Comparison of ENCODE assay signal across 13 cellular contexts in the genomic region with DNA sequence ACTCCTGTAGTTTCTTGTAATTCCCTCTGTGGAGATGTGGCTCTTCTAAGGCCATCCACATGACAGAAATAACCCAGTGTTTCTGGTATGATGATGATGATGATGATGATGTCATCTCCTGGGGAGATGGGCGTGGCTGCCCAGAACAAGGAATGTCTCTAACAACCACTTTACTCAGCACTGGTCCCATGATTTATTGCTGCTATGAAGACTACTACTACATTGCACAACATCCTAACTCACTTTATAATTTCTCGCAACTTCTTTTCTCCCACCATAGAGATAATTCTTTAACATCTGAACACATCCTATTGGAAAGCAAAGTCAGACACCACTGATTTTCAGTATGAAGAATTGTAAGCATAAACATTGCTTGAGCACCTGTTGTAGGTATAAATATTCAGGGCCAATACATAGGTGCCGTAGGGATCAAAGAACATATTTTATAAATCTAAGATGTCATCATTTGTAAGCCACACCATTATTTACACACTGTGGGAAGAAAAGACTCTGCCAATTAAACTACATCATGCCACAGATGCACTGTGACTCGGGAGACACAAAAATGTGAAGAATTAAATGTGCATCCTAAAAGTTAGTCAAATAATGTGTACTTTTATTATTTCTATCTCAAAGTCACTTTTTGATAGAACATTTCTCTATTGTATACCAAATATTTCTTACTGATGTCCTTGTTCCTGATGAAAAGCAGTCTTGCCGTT. TPM values are rescaled to one million over a fixed set of nuclear protein-coding genes. Genes with fewer than 3 reads are reported as not detected.
A peak's percentile ranks its signal among the peaks of the same experiment; 100 is the strongest.
DNase-seq lines count a peak whose midpoint lies in the region; ATAC-seq, FAIRE-seq and TF ChIP-seq lines count a peak whose summit lies in the region.
"Had no signal": no experiment of that assay in that cellular context is flagged by ENCODE, and none has a peak within 500 bp of the region (broad histone marks: within the 10 kb centered on the region; RNA-seq: fewer than 3 reads in every experiment).

No MANE protein-coding gene starts in this region.

- no peak for TF ChIP-seq RAD21 in IMR-90 (IDR thresholded peaks at IDR 0.05; ENCODE audit: low read length)

- H2AK9ac ChIP-seq in IMR-90 (replicated peaks; ENCODE audit: low read depth, low read length, poor library complexity), result no peak overlapping the region

- TF ChIP-seq POLR2A in IMR-90 (IDR thresholded peaks at IDR 0.05; ENCODE audit: low read depth, low read length), result no peak

- H3K79me2 ChIP-seq in astrocyte (ENCODE audit: insufficient read depth, low read length), result no peaks in the 10 kb centered on the region

- WGBS in IMR-90 (ENCODE audit: extremely low coverage in 2 of 2, insufficient read length in 1 of 2), 2 experiments, result 100% methylated on average over 1 of the region's 5 CpGs; no CpG with 5 or more reads in 1 of the 2 experiments

- no peak overlapping the region for H4K91ac ChIP-seq in IMR-90 (ENCODE audit: insufficient read depth, low read depth, low read length)

- H3K56ac ChIP-seq in IMR-90 (ENCODE audit: extremely low read depth, insufficient read depth, low read length), result no peak overlapping the region

- TF ChIP-seq CTCF in IMR-90 (conservative IDR thresholded peaks at IDR 0.05; ENCODE audit: low read depth, low read length) (no peak), astrocyte (IDR thresholded peaks at IDR 0.05; ENCODE audit: insufficient read depth, low read depth, low read length) (no peak)

- no peak overlapping the region for H4K5ac ChIP-seq in IMR-90 (ENCODE audit: low read depth, low read length)

- H2AK5ac ChIP-seq in IMR-90 (ENCODE audit: low read depth, low read length), result no peak overlapping the region

- dilution Hi-C loops in IMR-90 (cut with HindIII; ENCODE audit: low sequenced_read_pairs, unreplicated experiment), result no loop called here

- H2AFZ ChIP-seq in IMR-90 (replicated peaks; ENCODE audit: low read length, poor library complexity) (no peak overlapping the region), astrocyte (ENCODE audit: low read depth, low read length) (no peak overlapping the region)

- H3K27me3 ChIP-seq in IMR-90 (ENCODE audit: control insufficient read depth, insufficient read depth, low read length) (no peaks in the 10 kb centered on the region), astrocyte (ENCODE audit: insufficient read depth, low read length) (no peaks in the 10 kb centered on the region)

- no peak overlapping the region for H3K23ac ChIP-seq in IMR-90 (ENCODE audit: low read depth, low read length)

- H3K4me3 ChIP-seq in IMR-90 (ENCODE audit: insufficient read depth, low read depth, low read length) (no peak overlapping the region), astrocyte (ENCODE audit: insufficient read depth, low read depth, low read length) (no peak overlapping the region)

- no peaks in the 10 kb centered on the region; the same call in 1 of the 2 replicates for H3K4me1 ChIP-seq in IMR-90 (ENCODE audit: control insufficient read depth, insufficient read depth, low read length)
- H3K4me1 ChIP-seq in astrocyte (ENCODE audit: insufficient read depth, low read length), result peaks cover 13% of the 10 kb centered on the region

- no TSS peak for BruUV-seq in IMR-90 (replicated peaks; lab: Mats Ljungman, UMichigan)

- no peak overlapping the region for H2BK5ac ChIP-seq in IMR-90 (ENCODE audit: low read depth, low read length, poor library complexity, severe bottlenecking)

- no peak overlapping the region for H2BK20ac ChIP-seq in IMR-90 (ENCODE audit: low read depth, low read length)

- no peak overlapping the region; the same call in 2 of the 3 replicates for H2BK15ac ChIP-seq in IMR-90 (ENCODE audit: low read depth, low read length)

- H3K4me2 ChIP-seq in IMR-90 (ENCODE audit: low read depth, low read length) (no peak overlapping the region), astrocyte (ENCODE audit: low read length) (no peak overlapping the region)

- peak; percentile 46 for ATAC-seq in IMR-90 (ENCODE audit: low read depth)
- ATAC-seq in HG03280 (IDR thresholded peaks at IDR 0.05; ENCODE audit: unreplicated experiment), result no peak
- ATAC-seq: activated naive CD4-positive, alpha-beta T cell treated with anti-CD3 and anti-CD28 coated beads, Interleukin-2, amount 50 U/mL, for 72 hours; WTC11 had no signal

- no peak for FAIRE-seq in astrocyte (lab: Jason Lieb, UNC)

- H3K9ac ChIP-seq in IMR-90 (ENCODE audit: low read depth, low read length) (no peak overlapping the region), astrocyte (ENCODE audit: low read length) (no peak overlapping the region)

- H3K14ac ChIP-seq in IMR-90 (replicated peaks; ENCODE audit: low read depth, low read length), result peak overlapping the region; percentile 73; the same call in 1 of the 2 replicates

- in situ Hi-C loops in IMR-90 (cut with MboI; ENCODE audit: low sequenced_read_pairs), result no loop called here

- H3K9me3 Mint-ChIP-seq in astrocyte (ENCODE audit: unreplicated experiment), result no peaks in the 10 kb centered on the region
- H3K9me3 Mint-ChIP-seq: WTC11 had no signal

- H3K4ac ChIP-seq in IMR-90 (ENCODE audit: low read depth, low read length), result peak overlapping the region; percentile 25; the same call in 1 of the 2 replicates

- POLR2A ChIA-PET in IMR-90 (lab: Charles Lee; ENCODE audit: unreplicated experiment), result no interaction called here

- no peaks in the 10 kb centered on the region for H3K9me1 ChIP-seq in IMR-90 (ENCODE audit: insufficient read depth, low read length)

- no peaks in the 10 kb centered on the region for H4K20me1 ChIP-seq in IMR-90 (ENCODE audit: insufficient read depth, low read length)
- no peaks in the 10 kb centered on the region for H4K20me1 ChIP-seq in astrocyte (ENCODE audit: insufficient read depth, low read length)

- intact Hi-C loops in IMR-90 (cut with micrococcal nuclease), result no loop called here

- H3K36me3 ChIP-seq in IMR-90 (ENCODE audit: control insufficient read depth, insufficient read depth, low read length) (no peaks in the 10 kb centered on the region), astrocyte (ENCODE audit: insufficient read depth, low read length) (no peaks in the 10 kb centered on the region)

- H3K36me3 Mint-ChIP-seq in astrocyte (ENCODE audit: low read depth, unreplicated experiment), result no peaks in the 10 kb centered on the region

- peaks cover 5% of the 10 kb centered on the region for H3K4me1 Mint-ChIP-seq in astrocyte (ENCODE audit: low read depth, unreplicated experiment)

- H2BK120ac ChIP-seq in IMR-90 (ENCODE audit: low read depth, low read length), result no peak overlapping the region

- H3K79me1 ChIP-seq in IMR-90 (ENCODE audit: low read depth in 1 of 2, low read length in 2 of 2), result peaks cover 0 to 12% of the 10 kb centered on the region in 2 experiments; a peak in 2 of 4 replicates

- H3K27me3 Mint-ChIP-seq in astrocyte (ENCODE audit: low read depth, unreplicated experiment), result no peaks in the 10 kb centered on the region

- CTCF ChIA-PET in IMR-90 (lab: Yijun Ruan, JAX), result interaction anchor here (0.6 kb wide), 1 partner anchor 294 kb away, joined by 3 read pairs; no protein-coding TSS in a partner anchor

- DNase-seq in AG08396 (ENCODE audit: low spot score) (peak; percentile 61), IMR-90 (peak; percentile 91), astrocyte (ENCODE audit: low read depth) (peak; percentile 92), kidney tubule cell (ENCODE audit: low spot score) (peak; percentile 92), mucosa of gallbladder (ENCODE audit: low spot score) (no peak), HUDEP-2 (lab: John Stamatoyannopoulos, UW; ENCODE audit: unreplicated experiment in 76 of 76) (no peak), AML-193 (lab: John Stamatoyannopoulos, UW) (no peak)
- DNase-seq: midbrain; NCI-H524; stimulated activated CD4-positive, alpha-beta T cell treated with anti-CD3 and anti-CD28 coated beads, Interleukin-15, amount 100 ng/mL, for 24 hours had no signal

- no peak overlapping the region for H3K4me3 Mint-ChIP-seq in astrocyte (ENCODE audit: unreplicated experiment)
- H3K4me3 Mint-ChIP-seq: WTC11 had no signal

- no peak overlapping the region for H3K18ac ChIP-seq in IMR-90 (ENCODE audit: low read depth, low read length)

- H4K8ac ChIP-seq in IMR-90 (ENCODE audit: low read depth in 2 of 2, low read length in 2 of 2), result no peak overlapping the region

- H3K27ac ChIP-seq in IMR-90 (ENCODE audit: insufficient read depth, low read length) (no peak overlapping the region), astrocyte (ENCODE audit: low read depth, low read length) (peak overlapping the region; percentile 43)

- H3K9me3 ChIP-seq in IMR-90 (ENCODE audit: control insufficient read depth, insufficient read depth, low read length) (no peaks in the 10 kb centered on the region), astrocyte (ENCODE audit: insufficient read depth, low read depth, low read length) (no peaks in the 10 kb centered on the region)

- H3K27ac Mint-ChIP-seq in astrocyte (ENCODE audit: unreplicated experiment), result no peak overlapping the region
- H3K27ac Mint-ChIP-seq: WTC11 had no signal

TF ChIP-seq in IMR-90, 13 proteins besides CTCF, POLR2A, EP300 and RAD21:
- TF ChIP-seq SMC3 (IDR thresholded peaks at IDR 0.05; ENCODE audit: low read depth, low read length), result no peak
- peak; percentile 97 for TF ChIP-seq CEBPB (IDR thresholded peaks at IDR 0.05; ENCODE audit: low read depth, low read length)

RNA-seq across cellular contexts. Expression of gene TPMT, which starts 6.4 kb away (rescaled TPM):
- total RNA-seq in IMR-90 (2012; rRNA removed) (10.8 and 22.2 TPM in 2 replicates), astrocyte (10.5 and 11.7 TPM in 2 replicates), mucosa of gallbladder (18.5 TPM)
- 11.3 and 14.1 TPM in 2 replicates for polyA plus RNA-seq in IMR-90 (2012; rRNA removed)
- polyA plus RNA-seq in IMR-90 (2012; cell fraction: cytosol; rRNA removed), result 2.7 and 4.9 TPM in 2 replicates
- polyA plus RNA-seq in IMR-90 (2012; cell fraction: nucleus; rRNA removed; ENCODE audit: low replicate concordance), result 0.97 and 4.4 TPM in 2 replicates

RNA-seq across cellular contexts. Expression of gene KDM1B, which starts 6.8 kb away (rescaled TPM):
- 16.7 and 16.9 TPM in 2 replicates for total RNA-seq in IMR-90 (2012; rRNA removed)
- polyA plus RNA-seq in IMR-90 (2012; rRNA removed), result 9.8 and 13.2 TPM in 2 replicates
- polyA plus RNA-seq in IMR-90 (2012; cell fraction: cytosol; rRNA removed), result 5.0 and 5.4 TPM in 2 replicates
- polyA plus RNA-seq in IMR-90 (2012; cell fraction: nucleus; rRNA removed; ENCODE audit: low replicate concordance), result 2.5 and 6.6 TPM in 2 replicates
- 16.5 and 19.0 TPM in 2 replicates for total RNA-seq in astrocyte
- 22.6 TPM for total RNA-seq in mucosa of gallbladder

RNA-seq across cellular contexts. Expression of gene NHLRC1, which starts 26.0 kb away (rescaled TPM):
- total RNA-seq in IMR-90 (2012; rRNA removed), result 0.83 and 1.1 TPM in 2 replicates
- 1.0 and 1.1 TPM in 2 replicates for polyA plus RNA-seq in IMR-90 (2012; rRNA removed)
- 1.1 and 1.5 TPM in 2 replicates for polyA plus RNA-seq in IMR-90 (2012; cell fraction: cytosol; rRNA removed)
- 0.36 and 0.78 TPM in 2 replicates for polyA plus RNA-seq in IMR-90 (2012; cell fraction: nucleus; rRNA removed; ENCODE audit: low replicate concordance)
- 0.29 TPM in 1 of 2 replicates, not detected in the other for total RNA-seq in astrocyte
- 1.9 TPM for total RNA-seq in mucosa of gallbladder
- total RNA-seq: activated naive CD4-positive, alpha-beta T cell treated with anti-CD3 and anti-CD28 coated beads, Interleukin-2, amount 50 U/mL, for 72 hours had no signal

Comparison
In these comparisons a context has a peak if more than half of its experiments do, and no peak if none do; other contexts are left out.
1. DNase-seq: peak in AG08396 (single experiment), IMR-90 (single experiment), astrocyte (single experiment) and kidney tubule cell (single experiment); none in mucosa of gallbladder (single experiment), HUDEP-2 (0 of 76) and AML-193 (0 of 2).